In genomic region chr3:147419062-147419701, GRCh38 we compare ENCODE assay signal across 9 cellular contexts. TPM values are rescaled to one million over a fixed set of nuclear protein-coding genes. Genes with fewer than 3 reads are reported as not detected.
DNase-seq lines count a peak whose midpoint lies in the region; ATAC-seq and TF ChIP-seq lines count a peak whose summit lies in the region.
"Had no signal": no experiment of that assay in that cellular context is flagged by ENCODE, and none has a peak within 500 bp of the region (broad histone marks: within the 10 kb centered on the region; RNA-seq: fewer than 3 reads in every experiment).

No MANE protein-coding gene starts in this region.

- CTCF ChIA-PET in WTC11 (lab: Charles Lee): interaction anchor here (1.9 to 6.3 kb wide), 2 partner anchors 36 to 58 kb away, joined by 10 to 40 read pairs; no protein-coding TSS in a partner anchor

- DNase-seq in GM13976 (ENCODE audit: low spot score) (peak; percentile 47), WTC11 (ENCODE audit: low spot score) (peak; percentile 94), hippocampal formation (lab: John Stamatoyannopoulos, UW) (peak; percentile 80), retinal pigment epithelial cell (ENCODE audit: low read depth) (no peak), NCI-H2196 treated with DMSO at 0.1 percent for 48 hours (lab: John Stamatoyannopoulos, UW; ENCODE audit: unreplicated experiment) (no peak)
- DNase-seq in activated CD4-positive, alpha-beta T cell treated with anti-CD3 and anti-CD28 coated beads for 48 hours: no peak
- DNase-seq: NCI-H1694 treated with DMSO at 0.1 percent for 48 hours had no signal

- peak overlapping the region; percentile 73 for H3K4me3 Mint-ChIP-seq in WTC11

- peaks cover 90% of the 10 kb centered on the region for H3K4me1 Mint-ChIP-seq in WTC11

- peak overlapping the region; percentile 18 for H3K4me3 ChIP-seq in retinal pigment epithelial cell (ENCODE audit: low read length)

- POLR2A ChIA-PET in WTC11 (lab: Charles Lee): no interaction called here

- TF ChIP-seq CTCF in GM13976 (IDR thresholded peaks at IDR 0.05; ENCODE audit: borderline replicate concordance, control extremely low read depth, extremely low read depth, insufficient read depth, missing control alignments) (no peak), WTC11 (IDR thresholded peaks at IDR 0.05) (no peak), retinal pigment epithelial cell (conservative IDR thresholded peaks at IDR 0.05; ENCODE audit: low read depth, low read length) (no peak)

- 0 out of 2 replicates have a peak overlapping the region, but pooled peaks have one; percentile 72 for H3K27ac Mint-ChIP-seq in WTC11

- H3K36me3 Mint-ChIP-seq in WTC11: no peaks in the 10 kb centered on the region

- peaks cover 100% of the 10 kb centered on the region for H3K27me3 Mint-ChIP-seq in WTC11 (ENCODE audit: low read depth)

- H3K9me3 Mint-ChIP-seq in WTC11: no peaks in the 10 kb centered on the region

- ATAC-seq in WTC11 (peak; percentile 58), HG03521 (IDR thresholded peaks at IDR 0.05; ENCODE audit: unreplicated experiment) (no peak), GM21528 (IDR thresholded peaks at IDR 0.05; ENCODE audit: low FRiP score, unreplicated experiment) (no peak)

- in situ Hi-C loops in GM13976 (cut with MboI; ENCODE audit: low sequenced_read_pairs, unreplicated experiment): no loop called here

TF ChIP-seq in WTC11, 78 proteins besides CTCF, POLR2A, EP300 and RAD21 (continues in another document):
- TF ChIP-seq EMX1 (CRISPR knock-in tag; IDR thresholded peaks at IDR 0.05): no peak
- no peak for TF ChIP-seq NR1H2 (CRISPR knock-in tag; IDR thresholded peaks at IDR 0.05)
- no peak for TF ChIP-seq JUN (CRISPR knock-in tag; IDR thresholded peaks at IDR 0.05)
- no peak for TF ChIP-seq NR2C2 (CRISPR knock-in tag; IDR thresholded peaks at IDR 0.05)
- no peak for TF ChIP-seq TCF7 (CRISPR knock-in tag; IDR thresholded peaks at IDR 0.05; ENCODE audit: low read depth)
- peak; percentile 79 for TF ChIP-seq USF2 (CRISPR knock-in tag; IDR thresholded peaks at IDR 0.05)
- TF ChIP-seq RORB (CRISPR knock-in tag; IDR thresholded peaks at IDR 0.05): no peak
- peak; percentile 45; the same call in 1 of the 2 replicates for TF ChIP-seq FOXK1 (CRISPR knock-in tag; IDR thresholded peaks at IDR 0.05)
- TF ChIP-seq NFATC4 (CRISPR knock-in tag; IDR thresholded peaks at IDR 0.05): no peak
- TF ChIP-seq ZSCAN18 (CRISPR knock-in tag; IDR thresholded peaks at IDR 0.05): no peak
- TF ChIP-seq ZNF263 (CRISPR knock-in tag; IDR thresholded peaks at IDR 0.05; ENCODE audit: low read depth): no peak
- TF ChIP-seq USF1 (CRISPR knock-in tag; IDR thresholded peaks at IDR 0.05): peak; percentile 78
- peak; percentile 41 for TF ChIP-seq ETV6 (CRISPR knock-in tag; IDR thresholded peaks at IDR 0.05)
- TF ChIP-seq FOXP4 (CRISPR knock-in tag; IDR thresholded peaks at IDR 0.05): peak; percentile 70; the same call in 1 of the 2 replicates
- TF ChIP-seq ZNF396 (CRISPR knock-in tag; IDR thresholded peaks at IDR 0.05; ENCODE audit: borderline replicate concordance): no peak
- peak; percentile 76 for TF ChIP-seq PRDM15 (CRISPR knock-in tag; IDR thresholded peaks at IDR 0.05)
- no peak for TF ChIP-seq NFE2L1 (CRISPR knock-in tag; IDR thresholded peaks at IDR 0.05)
- TF ChIP-seq RELA (CRISPR knock-in tag; IDR thresholded peaks at IDR 0.05; ENCODE audit: borderline replicate concordance): peak; percentile 29; the same call in 1 of the 2 replicates
- TF ChIP-seq MAX (CRISPR knock-in tag; IDR thresholded peaks at IDR 0.05): peak; percentile 93
- no peak for TF ChIP-seq ZBTB21 (CRISPR knock-in tag; IDR thresholded peaks at IDR 0.05; ENCODE audit: borderline replicate concordance)
- TF ChIP-seq TEAD1 (CRISPR knock-in tag; IDR thresholded peaks at IDR 0.05): 0 out of 2 replicates have a peak, but pooled peaks have one; percentile 15

RNA-seq across cellular contexts. Expression of gene ZIC1, which starts 10.0 kb away (rescaled TPM):
- total RNA-seq in WTC11 (2021): 30.3 to 59.7 TPM (median 34.7 TPM) in 3 replicates

RNA-seq across cellular contexts. Expression of gene ZIC4, which starts 12.8 kb away (rescaled TPM):
- total RNA-seq in WTC11 (2021): 1.9 to 3.5 TPM (median 2.5 TPM) in 3 replicates

Comparison
In these comparisons a context has a peak if more than half of its experiments do, and no peak if none do; other contexts are left out.
1. DNase-seq: peak in GM13976 (single experiment), WTC11 (single experiment) and hippocampal formation (2 of 2); none in retinal pigment epithelial cell (single experiment), NCI-H2196 treated with DMSO at 0.1 percent for 48 hours (single experiment) and activated CD4-positive, alpha-beta T cell treated with anti-CD3 and anti-CD28 coated beads for 48 hours (single experiment).